Comparison of ENCODE assay signal across 7 cellular contexts in the genomic region with DNA sequence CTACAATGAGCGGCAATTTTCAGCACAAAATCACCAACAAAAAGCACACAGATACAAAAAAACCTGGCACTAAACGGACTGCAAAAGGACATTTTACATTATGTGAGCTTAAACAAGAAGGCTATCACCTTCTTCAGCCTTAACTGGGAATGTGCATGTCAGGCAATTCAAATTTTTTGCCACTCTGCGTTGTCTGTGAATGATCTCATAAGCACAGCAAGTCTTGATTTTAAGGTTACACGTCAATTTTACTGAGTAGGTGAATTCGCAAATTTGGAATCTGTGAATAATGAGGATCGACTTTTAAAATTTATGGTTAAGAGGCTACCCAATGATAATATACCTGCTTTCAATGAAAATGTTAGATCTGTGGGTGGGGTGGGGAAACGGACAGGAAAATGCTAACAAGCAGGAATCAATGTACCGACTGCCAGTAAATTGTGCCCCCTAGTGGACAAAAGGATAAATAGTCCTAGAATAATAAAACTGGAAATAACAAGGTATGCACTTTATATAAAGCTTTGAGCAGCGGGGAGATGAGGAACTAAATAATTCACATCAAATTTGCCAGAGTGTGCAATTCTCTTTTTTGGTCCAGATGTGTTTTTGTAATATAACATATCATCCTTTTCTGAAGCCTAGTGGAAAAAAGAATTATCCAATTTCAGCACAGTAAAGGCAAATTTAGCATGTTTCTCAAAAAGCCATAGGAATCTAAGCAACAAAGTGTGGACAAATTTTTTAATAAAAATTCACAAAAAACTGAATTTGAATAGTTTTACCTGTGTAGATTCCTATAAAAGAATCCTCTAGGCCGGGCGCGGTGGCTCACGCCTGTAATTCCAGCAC. TPM values are rescaled to one million over a fixed set of nuclear protein-coding genes. Genes with fewer than 3 reads are reported as not detected.
DNase-seq lines count a peak whose midpoint lies in the region; ATAC-seq and TF ChIP-seq lines count a peak whose summit lies in the region.

No MANE protein-coding gene starts in this region.

- TF ChIP-seq CTCF in ascending aorta (IDR thresholded peaks at IDR 0.05) (peak; percentile 56 to 76 (median 60)), smooth muscle cell (IDR thresholded peaks at IDR 0.05; ENCODE audit: borderline replicate concordance, insufficient read depth, poor library complexity, severe bottlenecking) (peak; percentile 79)

- peaks cover 2% of the 10 kb centered on the region for H3K27me3 Mint-ChIP-seq in activated T-helper 2 cell treated with anti-CD3 and anti-CD28 coated beads, Interferon-gamma antibody, Interleukin-2, Interleukin-4, amounts not matched to agents 10 μg/mL and 5 μg/mL and 100 μg/mL, durations not matched to agents 14 hours and 24 hours and 36 hours (ENCODE audit: low read depth)

- H3K9me3 ChIP-seq in ascending aorta (no peaks in the 10 kb centered on the region), iPS DF 6.9 (ENCODE audit: control insufficient read depth, insufficient read depth, low read length) (no peaks in the 10 kb centered on the region), smooth muscle cell (replicated peaks; ENCODE audit: low read depth) (no peaks in the 10 kb centered on the region)

- H3K27me3 ChIP-seq in ascending aorta (no peaks in the 10 kb centered on the region), iPS DF 6.9 (ENCODE audit: control insufficient read depth, insufficient read depth, low read length) (no peaks in the 10 kb centered on the region), smooth muscle cell (ENCODE audit: low read depth) (no peaks in the 10 kb centered on the region)

- no peaks in the 10 kb centered on the region for H3K36me3 Mint-ChIP-seq in activated T-helper 2 cell treated with anti-CD3 and anti-CD28 coated beads, Interferon-gamma antibody, Interleukin-2, Interleukin-4, amounts not matched to agents 10 μg/mL and 5 μg/mL and 100 μg/mL, durations not matched to agents 14 hours and 24 hours and 36 hours (ENCODE audit: low read depth)

- peak overlapping the region in 1 of 2 donors; percentile 38 for H3K4me3 ChIP-seq in ascending aorta
- no peak overlapping the region for H3K4me3 ChIP-seq in iPS DF 6.9 (ENCODE audit: low read length)
- peak overlapping the region; percentile 42 for H3K4me3 ChIP-seq in smooth muscle cell

- peak; percentile 68 for ATAC-seq in HG02798 (IDR thresholded peaks at IDR 0.05; ENCODE audit: poor library complexity, unreplicated experiment)

- H3K36me3 ChIP-seq in ascending aorta: no peaks in the 10 kb centered on the region
- no peaks in the 10 kb centered on the region for H3K36me3 ChIP-seq in iPS DF 6.9 (ENCODE audit: control insufficient read depth, insufficient read depth, low read length)
- no peaks in the 10 kb centered on the region for H3K36me3 ChIP-seq in smooth muscle cell (ENCODE audit: low read depth)

- H3K79me2 ChIP-seq in smooth muscle cell (ENCODE audit: low read depth): no peaks in the 10 kb centered on the region

- WGBS in iPS DF 6.9 (ENCODE audit: insufficient coverage, insufficient read length): no CpG with 5 or more reads among the region's 13 CpGs
- WGBS in smooth muscle cell (ENCODE audit: low lambda C conversion rate): 46% methylated on average over 13 of the region's 13 CpGs

- no peak overlapping the region for H3K9ac ChIP-seq in smooth muscle cell (ENCODE audit: low read depth)

- H3K4me1 Mint-ChIP-seq in activated T-helper 2 cell treated with anti-CD3 and anti-CD28 coated beads, Interferon-gamma antibody, Interleukin-2, Interleukin-4, amounts not matched to agents 10 μg/mL and 5 μg/mL and 100 μg/mL, durations not matched to agents 14 hours and 24 hours and 36 hours (ENCODE audit: low read depth): no peaks in the 10 kb centered on the region

- H3K4me2 ChIP-seq in smooth muscle cell: peak overlapping the region; percentile 80

- H3K27ac ChIP-seq in ascending aorta: no peak overlapping the region
- no peak overlapping the region for H3K27ac ChIP-seq in iPS DF 6.9 (ENCODE audit: low read length)
- no peak overlapping the region for H3K27ac ChIP-seq in smooth muscle cell (ENCODE audit: low read depth)

- DNase-seq in GM04504 (ENCODE audit: low read depth) (peak; percentile 20), NCI-H2196 treated with DMSO at 0.1 percent for 48 hours (lab: John Stamatoyannopoulos, UW; ENCODE audit: unreplicated experiment) (peak; percentile 14), ascending aorta (ENCODE audit: low spot score in 2 of 2) (no peak), iPS DF 6.9 (ENCODE audit: low read depth, low spot score) (peak; percentile 20), smooth muscle cell (lab: John Stamatoyannopoulos, UW; ENCODE audit: unreplicated experiment) (no peak)
- DNase-seq in activated T-helper 2 cell treated with anti-CD3 and anti-CD28 coated beads, Interferon-gamma antibody, Interleukin-2, Interleukin-4, amounts not matched to agents 10 μg/mL and 5 μg/mL and 100 μg/mL, durations not matched to agents 14 hours and 24 hours and 36 hours (ENCODE audit: low spot score): no peak

- H4K20me1 ChIP-seq in smooth muscle cell (ENCODE audit: low read depth): no peaks in the 10 kb centered on the region

- no peaks in the 10 kb centered on the region for H3K9me3 Mint-ChIP-seq in activated T-helper 2 cell treated with anti-CD3 and anti-CD28 coated beads, Interferon-gamma antibody, Interleukin-2, Interleukin-4, amounts not matched to agents 10 μg/mL and 5 μg/mL and 100 μg/mL, durations not matched to agents 14 hours and 24 hours and 36 hours

- H3K4me1 ChIP-seq in ascending aorta: no peaks in the 10 kb centered on the region
- H3K4me1 ChIP-seq in iPS DF 6.9 (ENCODE audit: control insufficient read depth, insufficient read depth, low read length): no peaks in the 10 kb centered on the region
- H3K4me1 ChIP-seq in smooth muscle cell (ENCODE audit: low read depth): no peaks in the 10 kb centered on the region

- peak overlapping the region; percentile 88 for H2AFZ ChIP-seq in smooth muscle cell (ENCODE audit: low read depth)

- H3F3A ChIP-seq in smooth muscle cell (ENCODE audit: low read depth): no peaks in the 10 kb centered on the region

- no peak overlapping the region for H3K4me3 Mint-ChIP-seq in activated T-helper 2 cell treated with anti-CD3 and anti-CD28 coated beads, Interferon-gamma antibody, Interleukin-2, Interleukin-4, amounts not matched to agents 10 μg/mL and 5 μg/mL and 100 μg/mL, durations not matched to agents 14 hours and 24 hours and 36 hours (ENCODE audit: low read depth)

- intact Hi-C loops in ascending aorta (cut with DNase I): loop anchor here (1.0 kb wide), 1 partner anchor 243 kb away; no protein-coding TSS in a partner anchor
- intact Hi-C loops in activated T-helper 2 cell treated with anti-CD3 and anti-CD28 coated beads, Interferon-gamma antibody, Interleukin-2, Interleukin-4, amounts not matched to agents 10 μg/mL and 5 μg/mL and 100 μg/mL, durations not matched to agents 14 hours and 24 hours and 36 hours (cut with micrococcal nuclease): loop anchor here (1.0 kb wide), 1 partner anchor 243 kb away; no protein-coding TSS in a partner anchor

- no peak overlapping the region for H3K27ac Mint-ChIP-seq in activated T-helper 2 cell treated with anti-CD3 and anti-CD28 coated beads, Interferon-gamma antibody, Interleukin-2, Interleukin-4, amounts not matched to agents 10 μg/mL and 5 μg/mL and 100 μg/mL, durations not matched to agents 14 hours and 24 hours and 36 hours

RNA-seq across cellular contexts. Expression of a gene that starts 20.5 kb away (rescaled TPM):
- total RNA-seq in ascending aorta (not detected), smooth muscle cell (not detected in 2 replicates)
- polyA plus RNA-seq in smooth muscle cell: not detected in 2 replicates
- total RNA-seq in activated T-helper 2 cell treated with anti-CD3 and anti-CD28 coated beads, Interferon-gamma antibody, Interleukin-2, Interleukin-4, amounts not matched to agents 10 μg/mL and 5 μg/mL and 100 μg/mL, durations not matched to agents 14 hours and 24 hours and 36 hours: not detected in 2 replicates

Comparison
In these comparisons a context has a peak if more than half of its experiments do, and no peak if none do; other contexts are left out.
1. DNase-seq: peak in GM04504 (single experiment), NCI-H2196 treated with DMSO at 0.1 percent for 48 hours (single experiment) and iPS DF 6.9 (single experiment); none in ascending aorta (0 of 2), smooth muscle cell (single experiment) and activated T-helper 2 cell treated with anti-CD3 and anti-CD28 coated beads, Interferon-gamma antibody, Interleukin-2, Interleukin-4, amounts not matched to agents 10 μg/mL and 5 μg/mL and 100 μg/mL, durations not matched to agents 14 hours and 24 hours and 36 hours (single experiment).